8 cellular contexts compared by ENCODE assay signal in genomic region chr17:13337864-13338371, GRCh38.
DNase-seq lines count a peak whose midpoint lies in the region; ATAC-seq and TF ChIP-seq lines count a peak whose summit lies in the region.

No MANE protein-coding gene starts in this region.

- ATAC-seq in CD8-positive, alpha-beta T cell, result no peak
- ATAC-seq in GM23338 (peak; percentile 46; the same call in 2 of the 3 replicates), GM18870 (IDR thresholded peaks at IDR 0.05; ENCODE audit: unreplicated experiment) (no peak)

- H3K18ac ChIP-seq in mesenchymal stem cell (ENCODE audit: low read depth in 1 of 2, low read length in 2 of 2), result no peak overlapping the region

- intact Hi-C loops in CD8-positive, alpha-beta T cell (cut with DNase I, micrococcal nuclease), result loop anchor here (1.0 to 5.0 kb wide), 2 partner anchors 1449 to 1588 kb away; no protein-coding TSS in a partner anchor

- no peak overlapping the region for H3K4ac ChIP-seq in mesenchymal stem cell (ENCODE audit: low read depth in 1 of 2, low read length in 2 of 2)

- no peak overlapping the region for H2AK5ac ChIP-seq in mesenchymal stem cell (ENCODE audit: low read length, severe bottlenecking)

- H3K27me3 ChIP-seq in CD8-positive, alpha-beta T cell (ENCODE audit: insufficient read depth, low read length), result peaks cover 3% of the 10 kb centered on the region
- H3K27me3 ChIP-seq in GM23338 (ENCODE audit: insufficient read depth), result no peaks in the 10 kb centered on the region
- no peaks in the 10 kb centered on the region for H3K27me3 ChIP-seq in OCI-LY3 (ENCODE audit: low read depth, low read length)
- H3K27me3 ChIP-seq in mesenchymal stem cell (ENCODE audit: control insufficient read depth in 1 of 2, insufficient read depth in 1 of 2, low read length in 2 of 2), result no peaks in the 10 kb centered on the region

- peaks cover 12% of the 10 kb centered on the region for H3K9me2 ChIP-seq in GM23338 (ENCODE audit: insufficient read depth)

- H3K4me2 ChIP-seq in GM23338, result peak overlapping the region; percentile 66
- no peak overlapping the region; the same call in 1 of the 2 replicates for H3K4me2 ChIP-seq in OCI-LY3 (ENCODE audit: low read length)
- H3K4me2 ChIP-seq in mesenchymal stem cell (ENCODE audit: low read length, poor library complexity, severe bottlenecking), result no peak overlapping the region

- H3K27me3 Mint-ChIP-seq in CD8-positive, alpha-beta T cell (ENCODE audit: low read depth), result peaks cover 23% of the 10 kb centered on the region
- H3K27me3 Mint-ChIP-seq in GM23338 (ENCODE audit: insufficient read depth, low read depth, poor library complexity), result peaks cover 2% of the 10 kb centered on the region

- WGBS in mesenchymal stem cell, result 28% methylated on average over 9 of the region's 12 CpGs

- H2AFZ ChIP-seq in GM23338, result no peak overlapping the region
- no peak overlapping the region for H2AFZ ChIP-seq in OCI-LY3 (ENCODE audit: low read depth, low read length)
- no peak overlapping the region for H2AFZ ChIP-seq in mesenchymal stem cell (ENCODE audit: low read depth, low read length)

- no peaks in the 10 kb centered on the region for H3K36me3 Mint-ChIP-seq in CD8-positive, alpha-beta T cell
- no peaks in the 10 kb centered on the region for H3K36me3 Mint-ChIP-seq in GM23338 (ENCODE audit: low read depth)

- DNase-seq in CD8-positive, alpha-beta T cell, result no peak
- DNase-seq in GM23338 (ENCODE audit: low spot score), result peak; percentile 57
- peak; percentile 86 for DNase-seq in choroid plexus epithelial cell (ENCODE audit: low read depth)
- peak; percentile 72 for DNase-seq in mesenchymal stem cell
- no peak for DNase-seq in effector CD4-positive, alpha-beta T cell
- DNase-seq in NCI-H128 (lab: John Stamatoyannopoulos, UW; ENCODE audit: unreplicated experiment), result no peak

- H4K20me1 ChIP-seq in GM23338 (replicated peaks; ENCODE audit: insufficient read depth) (no peaks in the 10 kb centered on the region), OCI-LY3 (ENCODE audit: insufficient read depth, low read length) (no peaks in the 10 kb centered on the region)

- H3K79me2 ChIP-seq in GM23338 (replicated peaks; ENCODE audit: insufficient read depth) (no peaks in the 10 kb centered on the region), OCI-LY3 (ENCODE audit: low read length) (no peaks in the 10 kb centered on the region)

- CTCF ChIA-PET in CD8-positive, alpha-beta T cell (lab: Charles Lee), result interaction anchor here (1.0 to 1.4 kb wide), 3 partner anchors 11 to 1589 kb away, joined by 3 to 8 read pairs (median 6); no protein-coding TSS in a partner anchor

- H2BK5ac ChIP-seq in mesenchymal stem cell (ENCODE audit: low read depth, low read length, poor library complexity, severe bottlenecking), result no peak overlapping the region

- no peak overlapping the region for H3K4me3 ChIP-seq in CD8-positive, alpha-beta T cell (ENCODE audit: low read depth, low read length)
- H3K4me3 ChIP-seq in GM23338, result peak overlapping the region; percentile 32
- H3K4me3 ChIP-seq in OCI-LY3 (ENCODE audit: low read length), result no peak overlapping the region
- H3K4me3 ChIP-seq in choroid plexus epithelial cell (ENCODE audit: low read depth, low read length), result peak overlapping the region; percentile 40
- peak overlapping the region in 1 of 2 experiments; percentile 69 for H3K4me3 ChIP-seq in mesenchymal stem cell (ENCODE audit: insufficient read depth in 1 of 2, low read depth in 1 of 2, low read length in 2 of 2)

- no peak overlapping the region for H4K8ac ChIP-seq in mesenchymal stem cell (ENCODE audit: low read length)

- no peak overlapping the region for H3K27ac Mint-ChIP-seq in CD8-positive, alpha-beta T cell
- no peak overlapping the region for H3K27ac Mint-ChIP-seq in GM23338

- TF ChIP-seq CTCF in CD8-positive, alpha-beta T cell (IDR thresholded peaks at IDR 0.05), result peak; percentile 61
- TF ChIP-seq CTCF in GM23338 (conservative IDR thresholded peaks at IDR 0.05; ENCODE audit: low read depth in 2 of 2) (peak; percentile 70 to 92), OCI-LY3 (IDR thresholded peaks at IDR 0.05; ENCODE audit: low read depth, low read length) (peak; percentile 56), choroid plexus epithelial cell (conservative IDR thresholded peaks at IDR 0.05; ENCODE audit: low read depth, low read length) (peak; percentile 90)

- H3K4me1 ChIP-seq in CD8-positive, alpha-beta T cell (ENCODE audit: insufficient read depth, low read length), result no peaks in the 10 kb centered on the region
- H3K4me1 ChIP-seq in GM23338 (ENCODE audit: insufficient read depth) (peaks cover 15% of the 10 kb centered on the region), OCI-LY3 (ENCODE audit: low read length) (no peaks in the 10 kb centered on the region), mesenchymal stem cell (ENCODE audit: control insufficient read depth, insufficient read depth, low read depth, low read length) (no peaks in the 10 kb centered on the region)

- no peak overlapping the region for H2BK15ac ChIP-seq in mesenchymal stem cell (ENCODE audit: low read depth, poor library complexity, severe bottlenecking)

- no peaks in the 10 kb centered on the region for H3K79me1 ChIP-seq in mesenchymal stem cell (replicated peaks; ENCODE audit: low read length, poor library complexity, severe bottlenecking)

- no peak overlapping the region for H3K9ac ChIP-seq in OCI-LY3 (ENCODE audit: low read length)
- peak overlapping the region; percentile 86 for H3K9ac ChIP-seq in mesenchymal stem cell (ENCODE audit: low read length)

- H3K14ac ChIP-seq in mesenchymal stem cell (ENCODE audit: low read length in 2 of 2), result no peak overlapping the region

- no peak overlapping the region for H4K91ac ChIP-seq in mesenchymal stem cell (ENCODE audit: low read length)

- POLR2A ChIA-PET in CD8-positive, alpha-beta T cell (lab: Charles Lee), result no interaction called here

- no peaks in the 10 kb centered on the region for H3K9me3 Mint-ChIP-seq in CD8-positive, alpha-beta T cell
- no peaks in the 10 kb centered on the region for H3K9me3 Mint-ChIP-seq in GM23338

- peaks cover 4% of the 10 kb centered on the region for H3K4me1 Mint-ChIP-seq in CD8-positive, alpha-beta T cell (ENCODE audit: low read depth)
- peaks cover 17% of the 10 kb centered on the region; the same call in 2 of the 3 replicates for H3K4me1 Mint-ChIP-seq in GM23338

- H3F3A ChIP-seq in GM23338 (replicated peaks; ENCODE audit: low read depth), result no peaks in the 10 kb centered on the region

- no peak overlapping the region for H2BK120ac ChIP-seq in mesenchymal stem cell (ENCODE audit: low read depth, low read length)

- no peaks in the 10 kb centered on the region for H3K9me3 ChIP-seq in CD8-positive, alpha-beta T cell (ENCODE audit: low read length)
- H3K9me3 ChIP-seq in OCI-LY3 (ENCODE audit: insufficient read depth, low read length) (no peaks in the 10 kb centered on the region), mesenchymal stem cell (ENCODE audit: control insufficient read depth, low read length) (no peaks in the 10 kb centered on the region)

- H3K36me3 ChIP-seq in CD8-positive, alpha-beta T cell (ENCODE audit: insufficient read depth, low read length), result no peaks in the 10 kb centered on the region
- H3K36me3 ChIP-seq in GM23338 (ENCODE audit: insufficient read depth) (no peaks in the 10 kb centered on the region), OCI-LY3 (replicated peaks; ENCODE audit: low read depth, low read length) (no peaks in the 10 kb centered on the region), mesenchymal stem cell (ENCODE audit: control insufficient read depth in 1 of 2, insufficient read depth in 2 of 2, low read depth in 1 of 2, low read length in 2 of 2) (no peaks in the 10 kb centered on the region)

- no peak overlapping the region for H2BK12ac ChIP-seq in mesenchymal stem cell (ENCODE audit: low read length in 2 of 2)

- peak overlapping the region; percentile 37 for H3K4me3 Mint-ChIP-seq in CD8-positive, alpha-beta T cell
- peak overlapping the region; percentile 56 for H3K4me3 Mint-ChIP-seq in GM23338

- no peak overlapping the region for H3K27ac ChIP-seq in CD8-positive, alpha-beta T cell (ENCODE audit: low read depth, low read length)
- no peak overlapping the region for H3K27ac ChIP-seq in GM23338 (ENCODE audit: low read depth)
- no peak overlapping the region for H3K27ac ChIP-seq in OCI-LY3 (ENCODE audit: low read length)
- no peak overlapping the region for H3K27ac ChIP-seq in mesenchymal stem cell (ENCODE audit: low read length, poor library complexity, severe bottlenecking)

- H3K23ac ChIP-seq in mesenchymal stem cell (ENCODE audit: low read length in 2 of 2), result no peak overlapping the region

TF ChIP-seq in GM23338, 12 proteins besides CTCF, POLR2A, EP300 and RAD21 (continues in another document):
- no peak for TF ChIP-seq ZNF331 (CRISPR knock-in tag; IDR thresholded peaks at IDR 0.05; ENCODE audit: low read depth)
- TF ChIP-seq NANOG (IDR thresholded peaks at IDR 0.05; ENCODE audit: borderline replicate concordance), result no peak
- no peak for TF ChIP-seq ETS1 (IDR thresholded peaks at IDR 0.05)

Comparison
In these comparisons a context has a peak if more than half of its experiments do, and no peak if none do; other contexts are left out.
1. DNase-seq: peak in GM23338 (single experiment), choroid plexus epithelial cell (single experiment) and mesenchymal stem cell (single experiment); none in CD8-positive, alpha-beta T cell (0 of 7), effector CD4-positive, alpha-beta T cell (single experiment) and NCI-H128 (single experiment).
2. H3K4me3 ChIP-seq: peak in GM23338 (single experiment) and choroid plexus epithelial cell (single experiment); none in CD8-positive, alpha-beta T cell (single experiment) and OCI-LY3 (single experiment).
3. Peak in every context shown above with its lines, with median percentiles within 50 percentile points of each other: CTCF ChIP-seq.